ENCODE assay signal across 33 cellular contexts in the genomic region with DNA sequence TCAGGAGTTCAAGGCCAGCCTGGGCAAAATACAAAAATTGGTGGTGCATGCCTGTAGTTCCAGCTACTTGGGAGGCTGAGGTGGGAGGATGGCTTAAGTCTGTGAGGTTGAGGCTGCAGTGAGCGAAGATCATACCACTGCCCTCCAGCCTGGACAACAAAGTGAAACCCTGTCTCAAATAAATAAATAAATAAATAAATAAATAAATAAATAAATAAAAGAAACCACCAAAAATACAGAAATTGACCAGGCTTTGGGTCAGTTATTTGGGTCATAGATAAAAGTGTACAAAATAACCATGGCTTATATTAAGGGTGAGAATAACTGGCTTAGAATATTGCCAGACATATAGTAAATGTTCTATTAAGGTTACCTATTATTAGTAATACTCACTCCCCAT.
"Had no signal": no experiment of that assay in that cellular context is flagged by ENCODE, and none has a peak within 500 bp of the region (broad histone marks: within the 10 kb centered on the region; RNA-seq: fewer than 3 reads in every experiment).

No MANE protein-coding gene starts in this region.

- H3K4me1 ChIP-seq: adrenal gland, ascending aorta, body of pancreas, breast epithelium had no signal

- H3K4me3 ChIP-seq: adrenal gland, ascending aorta, body of pancreas, breast epithelium, cardiac muscle cell had no signal

- H3K36me3 ChIP-seq: adrenal gland, ascending aorta, brain microvascular endothelial cell, breast epithelium, cardiac muscle cell had no signal

- ATAC-seq: activated naive CD4-positive, alpha-beta T cell treated with anti-CD3 and anti-CD28 coated beads, Interleukin-2, amount 50 U/mL, for 72 hours; activated naive CD8-positive, alpha-beta T cell treated with anti-CD3 and anti-CD28 coated beads, Interleukin-2, amount 50 U/mL, for 24 hours; activated T-cell treated with anti-CD3 and anti-CD28 coated beads, Interleukin-2, amount 50 U/mL, for 4 hours; activated T-cell treated with anti-CD3 and anti-CD28 coated beads, Interleukin-2, amount 50 U/mL, for 72 hours; activated T-helper 17 cell treated with anti-CD3 and anti-CD28 coated beads, Interleukin-2, amount 50 U/mL, for 72 hours; body of pancreas had no signal

- FAIRE-seq: astrocyte, bronchial epithelial cell had no signal

- DNase-seq: activated effector memory CD4-positive, alpha-beta T cell treated with anti-CD3 and anti-CD28 coated beads, Interleukin-2, amount 50 U/mL, for 16 hours; activated effector memory CD4-positive, alpha-beta T cell treated with Interleukin-2 at 50 U/mL for 16 hours; activated gamma-delta T cell; activated gamma-delta T cell treated with Interleukin-2 at 50 U/mL for 16 hours; activated naive CD4-positive, alpha-beta T cell; activated naive CD4-positive, alpha-beta T cell treated with anti-CD3 and anti-CD28 coated beads for 36 hours; activated naive CD4-positive, alpha-beta T cell treated with anti-CD3 and anti-CD28 coated beads, Interleukin-2, amount 10 ng/mL, durations not matched to agents 7 days and 5 days; activated naive CD4-positive, alpha-beta T cell treated with anti-CD3 and anti-CD28 coated beads, Interleukin-2, amount 50 U/mL, for 16 hours; activated naive CD4-positive, alpha-beta T cell treated with Interleukin-2 at 50 U/mL for 16 hours; activated naive CD8-positive, alpha-beta T cell treated with anti-CD3 and anti-CD28 coated beads for 36 hours; activated naive CD8-positive, alpha-beta T cell treated with anti-CD3 and anti-CD28 coated beads, Interleukin-2, amount 10 ng/mL, durations not matched to agents 7 days and 5 days; activated naive CD8-positive, alpha-beta T cell treated with anti-CD3 and anti-CD28 coated beads, Interleukin-2, amount 50 U/mL, for 24 hours; activated T-cell treated with anti-CD3 and anti-CD28 coated beads, Interleukin-2, amount 50 U/mL, for 24 hours; activated T-cell treated with anti-CD3 and anti-CD28 coated beads, Interleukin-2, amount 50 U/mL, for 4 hours; activated T-cell treated with anti-CD3 and anti-CD28 coated beads, Interleukin-2, amount 50 U/mL, for 48 hours; activated T-cell treated with anti-CD3 and anti-CD28 coated beads, Interleukin-2, amount 50 U/mL, for 72 hours; adrenal gland; amniotic stem cell; amygdala; anterior cingulate cortex; aorta; body of pancreas; brain microvascular endothelial cell; caudate nucleus; central memory CD4-positive, alpha-beta T cell; cerebellar nuclear complex had no signal

- H3K27ac ChIP-seq: adrenal gland, ascending aorta, body of pancreas, brain microvascular endothelial cell, breast epithelium, cardiac muscle cell had no signal

- H3K9me3 ChIP-seq: adrenal gland, ascending aorta, body of pancreas, breast epithelium had no signal
